23 cellular contexts compared by ENCODE assay signal in the genomic region with DNA sequence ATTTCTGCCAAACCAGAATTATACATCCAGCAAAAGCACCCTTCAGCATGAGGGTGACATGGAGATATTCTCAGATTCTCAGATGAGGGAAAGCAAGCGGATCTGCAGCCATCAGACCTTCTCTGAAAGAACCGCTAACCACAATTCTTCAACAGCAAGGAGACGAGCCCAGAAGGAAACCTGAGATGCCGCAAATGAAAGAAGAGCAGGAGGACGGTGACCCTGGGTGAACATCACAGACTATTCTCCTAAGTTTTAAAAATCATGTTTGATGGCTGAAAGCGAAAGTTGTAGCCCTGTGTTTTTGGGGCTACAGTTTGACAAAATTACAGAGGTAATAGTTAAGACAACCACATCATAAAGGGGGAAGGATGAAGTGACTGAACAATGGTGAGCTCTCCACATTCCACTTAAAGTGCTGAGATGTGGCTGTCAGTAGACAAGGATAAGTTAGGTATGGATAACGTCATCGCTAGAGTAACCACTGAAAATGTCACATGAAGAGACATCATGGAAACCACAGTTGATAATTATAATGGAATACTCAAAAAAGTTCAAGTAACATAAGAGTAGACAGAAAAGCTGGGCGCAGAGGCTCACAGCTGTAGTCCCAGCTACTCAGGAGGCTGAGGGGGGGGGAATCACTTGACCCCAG.
"Had no signal": no experiment of that assay in that cellular context is flagged by ENCODE, and none has a peak within 500 bp of the region (broad histone marks: within the 10 kb centered on the region; RNA-seq: fewer than 3 reads in every experiment).

No MANE protein-coding gene starts in this region.

- H3K27ac ChIP-seq: hepatocyte, left ventricle myocardium inferior, neutrophil, pancreas, psoas muscle, right atrium auricular region, spleen, thoracic aorta, VCaP had no signal

- H3K4me3 ChIP-seq: hepatocyte, left ventricle myocardium inferior, pancreas, psoas muscle, right atrium auricular region, spleen, thoracic aorta had no signal

- DNase-seq: activated CD4-positive, alpha-beta T cell treated with anti-CD3 and anti-CD28 coated beads, Interleukin-2, amount 10 ng/mL, durations not matched to agents 24 days and 14 days; activated CD8-positive, alpha-beta T cell treated with anti-CD3 and anti-CD28 coated beads, Interleukin-2, amount 10 ng/mL, durations not matched to agents 7 days and 5 days; activated T-cell treated with anti-CD3 and anti-CD28 coated beads, Interleukin-2, amount 50 U/mL, for 1 hour; central memory CD4-positive, alpha-beta T cell; effector memory CD4-positive, alpha-beta T cell; glutamatergic neuron; kidney glomerular epithelial cell; left ventricle myocardium inferior; midbrain; natural killer cell; pancreas; psoas muscle; stimulated activated CD4-positive, alpha-beta T cell treated with anti-CD3 and anti-CD28 coated beads, Interleukin-4, amount 100 ng/mL, for 1 hour; stimulated activated naive CD4-positive, alpha-beta T cell had no signal

- H3K79me2 ChIP-seq: hepatocyte had no signal

- H3K9me3 ChIP-seq: left ventricle myocardium inferior, neutrophil, pancreas, psoas muscle, right atrium auricular region, spleen, thoracic aorta had no signal

- H3K4me1 ChIP-seq: psoas muscle, right atrium auricular region had no signal

- ATAC-seq: activated CD4-positive, CD25-positive, alpha-beta regulatory T cell treated with anti-CD3 and anti-CD28 coated beads, Interleukin-2, amount 50 U/mL, for 24 hours; activated CD8-positive, alpha-beta T cell treated with anti-CD3 and anti-CD28 coated beads, Interleukin-2, amount 10 ng/mL, durations not matched to agents 7 days and 5 days; activated naive CD4-positive, alpha-beta T cell treated with anti-CD3 and anti-CD28 coated beads, Interleukin-2, amount 50 U/mL, for 72 hours; esophagus mucosa; natural killer cell; pancreas; psoas muscle had no signal

- H3K27me3 ChIP-seq: hepatocyte, neutrophil, pancreas, right atrium auricular region, spleen had no signal

- H3K4me2 ChIP-seq: hepatocyte had no signal

- H2AFZ ChIP-seq: hepatocyte had no signal

- H3K36me3 ChIP-seq: neutrophil, pancreas, right atrium auricular region, thoracic aorta had no signal
